In genomic region chr13:58573742-58574141, GRCh38 we compare ENCODE assay signal across 14 cellular contexts.
"Had no signal": no experiment of that assay in that cellular context is flagged by ENCODE, and none has a peak within 500 bp of the region (broad histone marks: within the 10 kb centered on the region; RNA-seq: fewer than 3 reads in every experiment).

No MANE protein-coding gene starts in this region.

- DNase-seq: activated CD4-positive, alpha-beta T cell treated with anti-CD3 and anti-CD28 coated beads for 48 hours; activated CD8-positive, alpha-beta memory T cell treated with anti-CD3 and anti-CD28 coated beads, Interleukin-2, amount 50 U/mL, for 48 hours; activated CD8-positive, alpha-beta T cell treated with anti-CD3 and anti-CD28 coated beads, Interleukin-2, amount 10 ng/mL, durations not matched to agents 7 days and 5 days; activated naive CD8-positive, alpha-beta T cell treated with anti-CD3 and anti-CD28 coated beads, Interleukin-2, amount 10 ng/mL, durations not matched to agents 7 days and 5 days; anterior cingulate cortex; dorsolateral prefrontal cortex; hypothalamus; lower lobe of right lung; midbrain; pancreas; stimulated activated CD4-positive, alpha-beta T cell treated with anti-CD3 and anti-CD28 coated beads, Interleukin-2, amount 100 ng/mL, for 48 hours; stimulated activated naive CD8-positive, alpha-beta T cell treated with anti-CD3 and anti-CD28 coated beads, Interleukin-15, Interleukin-2, amounts not matched to agents 100 U/mL and 50 U/mL, for 24 hours; upper lobe of left lung had no signal

- ATAC-seq: activated CD8-positive, alpha-beta T cell treated with anti-CD3 and anti-CD28 coated beads, Interleukin-2, amount 10 ng/mL, durations not matched to agents 7 days and 5 days; esophagus mucosa; lower lobe of right lung; pancreas; stimulated activated naive CD8-positive, alpha-beta T cell treated with anti-CD3 and anti-CD28 coated beads, Interleukin-15, Interleukin-2, amounts not matched to agents 100 U/mL and 50 U/mL, for 24 hours had no signal
